Comparison of ENCODE assay signal across 15 cellular contexts in genomic region chr6:76644231-76644630, GRCh38.
DNase-seq lines count a peak whose midpoint lies in the region; ATAC-seq and TF ChIP-seq lines count a peak whose summit lies in the region.
"Had no signal": no experiment of that assay in that cellular context is flagged by ENCODE, and none has a peak within 500 bp of the region (broad histone marks: within the 10 kb centered on the region; RNA-seq: fewer than 3 reads in every experiment).

No MANE protein-coding gene starts in this region.

- no peak for ATAC-seq in HG03460 (IDR thresholded peaks at IDR 0.05; ENCODE audit: unreplicated experiment)
- ATAC-seq: A549, HepG2 had no signal

- H3K27me3 ChIP-seq in smooth muscle cell (ENCODE audit: low read depth) = no peaks in the 10 kb centered on the region
- H3K27me3 ChIP-seq in tibial nerve = no peaks in the 10 kb centered on the region

- TF ChIP-seq POLR2A in tibial nerve (IDR thresholded peaks at IDR 0.05) = no peak

- no peaks in the 10 kb centered on the region for H3K79me2 ChIP-seq in smooth muscle cell (ENCODE audit: low read depth)

- no peak for TF ChIP-seq EP300 in tibial nerve (IDR thresholded peaks at IDR 0.05)

- H3K4me1 ChIP-seq in smooth muscle cell (ENCODE audit: low read depth) (peaks cover 3% of the 10 kb centered on the region), tibial nerve (no peaks in the 10 kb centered on the region)
- H3K4me1 ChIP-seq: A549, Caco-2 had no signal

- TF ChIP-seq CTCF in epithelial cell of esophagus (IDR thresholded peaks at IDR 0.05; ENCODE audit: insufficient read depth, low read depth, low read length, missing control alignments) (no peak), smooth muscle cell (IDR thresholded peaks at IDR 0.05; ENCODE audit: borderline replicate concordance, insufficient read depth, poor library complexity, severe bottlenecking) (no peak), tibial nerve (IDR thresholded peaks at IDR 0.05) (no peak)

- H3K9ac ChIP-seq in smooth muscle cell (ENCODE audit: low read depth) = no peak overlapping the region

- WGBS in smooth muscle cell (ENCODE audit: low lambda C conversion rate) = 78% methylated on average over 1 of the region's 1 CpG
- whole genome bisulfite sequencing in tibial nerve, 2 donors = 92 to 94% methylated on average over 1 of the region's 1 CpG

- H3F3A ChIP-seq in smooth muscle cell (ENCODE audit: low read depth) = no peaks in the 10 kb centered on the region

- H2AFZ ChIP-seq in smooth muscle cell (ENCODE audit: low read depth) = no peak overlapping the region

- peak overlapping the region; percentile 67 for H3K4me2 ChIP-seq in smooth muscle cell
- H3K4me2 ChIP-seq: A549 had no signal

- H3K27ac ChIP-seq in smooth muscle cell (ENCODE audit: low read depth) = peak overlapping the region; percentile 82
- H3K27ac ChIP-seq in tibial nerve = no peak overlapping the region
- H3K27ac ChIP-seq: A549, C4-2B had no signal

- H3K36me3 ChIP-seq in smooth muscle cell (ENCODE audit: low read depth) = no peaks in the 10 kb centered on the region
- H3K36me3 ChIP-seq in tibial nerve = no peaks in the 10 kb centered on the region

- H3K4me3 ChIP-seq in epithelial cell of esophagus (ENCODE audit: low read length) (no peak overlapping the region), smooth muscle cell (no peak overlapping the region), tibial nerve (no peak overlapping the region)
- H3K4me3 ChIP-seq: A549 had no signal

- no peaks in the 10 kb centered on the region for H4K20me1 ChIP-seq in smooth muscle cell (ENCODE audit: low read depth)

- DNase-seq in amniotic epithelial cell (ENCODE audit: low read depth) = peak; percentile 0
- DNase-seq in epithelial cell of esophagus (ENCODE audit: low read depth) = peak; percentile 2
- DNase-seq in smooth muscle cell (lab: John Stamatoyannopoulos, UW; ENCODE audit: unreplicated experiment) = no peak
- no peak for DNase-seq in NCI-H526 (lab: John Stamatoyannopoulos, UW)
- no peak for DNase-seq in tibial nerve (ENCODE audit: low spot score in 2 of 2)
- DNase-seq: AML-193; Caco-2; CD4-positive, alpha-beta T cell; DMS79; GDM1; H9 had no signal

- no peaks in the 10 kb centered on the region for H3K9me3 ChIP-seq in smooth muscle cell (replicated peaks; ENCODE audit: low read depth)
- no peaks in the 10 kb centered on the region for H3K9me3 ChIP-seq in tibial nerve
- H3K9me3 ChIP-seq: A549, Caco-2 had no signal

Comparison
In these comparisons a context has a peak if more than half of its experiments do, and no peak if none do; other contexts are left out.
1. DNase-seq: peak in amniotic epithelial cell (single experiment) and epithelial cell of esophagus (single experiment); none in smooth muscle cell (single experiment), NCI-H526 (0 of 2) and tibial nerve (0 of 2).